In genomic region chr9:95171001-95171400, GRCh38 we compare ENCODE assay signal across 7 cellular contexts.
DNase-seq lines count a peak whose midpoint lies in the region; ATAC-seq and TF ChIP-seq lines count a peak whose summit lies in the region.

No MANE protein-coding gene starts in this region.

- H3K4me3 Mint-ChIP-seq in activated CD4-positive, alpha-beta memory T cell treated with anti-CD3 and anti-CD28 coated beads, Interleukin-2, amount 10 ng/mL, durations not matched to agents 7 days and 5 days: peak overlapping the region; percentile 40
- no peak overlapping the region for H3K4me3 Mint-ChIP-seq in nephron

- H3K9me3 Mint-ChIP-seq in activated CD4-positive, alpha-beta memory T cell treated with anti-CD3 and anti-CD28 coated beads, Interleukin-2, amount 10 ng/mL, durations not matched to agents 7 days and 5 days: no peaks in the 10 kb centered on the region
- H3K9me3 Mint-ChIP-seq in nephron: peaks cover 21% of the 10 kb centered on the region

- peak overlapping the region; percentile 66 for H3K27ac Mint-ChIP-seq in activated CD4-positive, alpha-beta memory T cell treated with anti-CD3 and anti-CD28 coated beads, Interleukin-2, amount 10 ng/mL, durations not matched to agents 7 days and 5 days
- peak overlapping the region in 2 of 3 experiments; percentile 46 to 59 for H3K27ac Mint-ChIP-seq in nephron

- ATAC-seq in GM18517 (IDR thresholded peaks at IDR 0.05; ENCODE audit: unreplicated experiment): peak; percentile 56
- ATAC-seq in HG03521 (IDR thresholded peaks at IDR 0.05; ENCODE audit: unreplicated experiment): no peak
- ATAC-seq in GM18502 (IDR thresholded peaks at IDR 0.05; ENCODE audit: poor library complexity, unreplicated experiment): no peak

- DNase-seq in M059J (ENCODE audit: low read depth): peak; percentile 67
- no peak for DNase-seq in activated CD4-positive, alpha-beta memory T cell treated with anti-CD3 and anti-CD28 coated beads, Interleukin-2, amount 10 ng/mL, durations not matched to agents 7 days and 5 days
- no peak for DNase-seq in activated naive CD4-positive, alpha-beta T cell treated with Interleukin-2 at 50 U/mL for 16 hours

- POLR2A ChIA-PET in activated CD4-positive, alpha-beta memory T cell treated with anti-CD3 and anti-CD28 coated beads, Interleukin-2, amount 10 ng/mL, durations not matched to agents 7 days and 5 days (lab: Charles Lee): no interaction called here

- H3K27me3 Mint-ChIP-seq in activated CD4-positive, alpha-beta memory T cell treated with anti-CD3 and anti-CD28 coated beads, Interleukin-2, amount 10 ng/mL, durations not matched to agents 7 days and 5 days: no peaks in the 10 kb centered on the region
- H3K27me3 Mint-ChIP-seq in nephron (ENCODE audit: low read depth): no peaks in the 10 kb centered on the region

- CTCF ChIA-PET in activated CD4-positive, alpha-beta memory T cell treated with anti-CD3 and anti-CD28 coated beads, Interleukin-2, amount 10 ng/mL, durations not matched to agents 7 days and 5 days (lab: Charles Lee): no interaction called here

- no peak for TF ChIP-seq CTCF in nephron (IDR thresholded peaks at IDR 0.05; ENCODE audit: unreplicated experiment in 3 of 3)

- H3K4me1 Mint-ChIP-seq in activated CD4-positive, alpha-beta memory T cell treated with anti-CD3 and anti-CD28 coated beads, Interleukin-2, amount 10 ng/mL, durations not matched to agents 7 days and 5 days: peaks cover 34% of the 10 kb centered on the region
- peaks cover 23% of the 10 kb centered on the region for H3K4me1 Mint-ChIP-seq in nephron

- peaks cover 12% of the 10 kb centered on the region for H3K36me3 Mint-ChIP-seq in activated CD4-positive, alpha-beta memory T cell treated with anti-CD3 and anti-CD28 coated beads, Interleukin-2, amount 10 ng/mL, durations not matched to agents 7 days and 5 days (ENCODE audit: low read depth)
- H3K36me3 Mint-ChIP-seq in nephron (ENCODE audit: low read depth): peaks cover 40% of the 10 kb centered on the region
